In genomic region chr1:229514578-229515275, GRCh38 we compare ENCODE assay signal across 8 cellular contexts. TPM values are rescaled to one million over a fixed set of nuclear protein-coding genes. Genes with fewer than 3 reads are reported as not detected.
DNase-seq lines count a peak whose midpoint lies in the region; ATAC-seq and TF ChIP-seq lines count a peak whose summit lies in the region.

No MANE protein-coding gene starts in this region.

- H3K36me3 ChIP-seq in Karpas-422 (ENCODE audit: insufficient read depth, low read length) (no peaks in the 10 kb centered on the region; the same call in 1 of the 2 replicates), upper lobe of left lung (peaks cover 0 to 18% (median 2%) of the 10 kb centered on the region in 4 donors)

- no peaks in the 10 kb centered on the region for H3K79me2 ChIP-seq in Karpas-422 (ENCODE audit: low read length)

- no peak overlapping the region for H3K9ac ChIP-seq in Karpas-422 (ENCODE audit: low read length)

- H3K4me1 ChIP-seq in Karpas-422 (ENCODE audit: low read length) (peaks cover 17% of the 10 kb centered on the region), upper lobe of left lung (no peaks in the 10 kb centered on the region)

- H3K27me3 ChIP-seq in Karpas-422 (ENCODE audit: low read length) (no peaks in the 10 kb centered on the region), upper lobe of left lung (no peaks in the 10 kb centered on the region)

- H3K27ac ChIP-seq in Karpas-422 (ENCODE audit: low read length) (no peak overlapping the region), RWPE1 (no peak overlapping the region), upper lobe of left lung (no peak overlapping the region)

- H3K9me3 ChIP-seq in Karpas-422 (ENCODE audit: low read length): no peaks in the 10 kb centered on the region
- H3K9me3 ChIP-seq in upper lobe of left lung: no peaks in the 10 kb centered on the region

- no peaks in the 10 kb centered on the region for H3K9me2 ChIP-seq in Karpas-422 (replicated peaks; ENCODE audit: insufficient read depth, low read length)

- no peak overlapping the region for H2AFZ ChIP-seq in Karpas-422 (ENCODE audit: low read length)

- no peak for TF ChIP-seq EP300 in upper lobe of left lung (IDR thresholded peaks at IDR 0.05)

- ATAC-seq in GM18907 (IDR thresholded peaks at IDR 0.05; ENCODE audit: unreplicated experiment) (peak; percentile 77), omental fat pad (ENCODE audit: low FRiP score) (peak; percentile 83), upper lobe of left lung (ENCODE audit: low FRiP score in 2 of 2) (peak; percentile 73 to 90)

- WGBS in upper lobe of left lung, 2 donors: 40 to 41% methylated on average over 8 of the region's 8 CpGs

- H3K4me3 ChIP-seq in Karpas-422 (ENCODE audit: low read length) (no peak overlapping the region), upper lobe of left lung (no peak overlapping the region)

- TF ChIP-seq POLR2A in upper lobe of left lung (IDR thresholded peaks at IDR 0.05): no peak

- no peak overlapping the region for H3K4me2 ChIP-seq in Karpas-422 (ENCODE audit: low read depth, low read length, poor library complexity, severe bottlenecking)

- TF ChIP-seq CTCF in RWPE1 (conservative IDR thresholded peaks at IDR 0.05; ENCODE audit: low read depth) (peak; percentile 88), omental fat pad (IDR thresholded peaks at IDR 0.05) (no peak), upper lobe of left lung (IDR thresholded peaks at IDR 0.05) (peak in 5 of 6 experiments; percentile 51 to 73 (median 66))

- DNase-seq in AML-193 (lab: John Stamatoyannopoulos, UW) (peak; percentile 71 to 75), Karpas-422 (peak; percentile 89), RWPE1 (ENCODE audit: low spot score) (peak; percentile 54), foreskin melanocyte (peak; percentile 64), omental fat pad (ENCODE audit: low spot score) (no peak), upper lobe of left lung (peak in 1 of 2 donors; percentile 60)
- DNase-seq in activated effector memory CD4-positive, alpha-beta T cell treated with anti-CD3 and anti-CD28 coated beads, Interleukin-2, amount 50 U/mL, for 16 hours: peak; percentile 84

- POLR2A ChIA-PET in RWPE1 (lab: Yijun Ruan, JAX; ENCODE audit: low non-redundant PET): no interaction called here

- H4K20me1 ChIP-seq in Karpas-422 (ENCODE audit: insufficient read depth, low read depth, low read length): peaks cover 8% of the 10 kb centered on the region; the same call in 1 of the 2 replicates

- CTCF ChIA-PET in RWPE1 (lab: Yijun Ruan, JAX): interaction anchor here (0.5 to 1.3 kb wide), 12 partner anchors 13 to 858 kb away, joined by 3 to 7 read pairs (median 4); no protein-coding TSS in a partner anchor

RNA-seq across cellular contexts. Expression of gene NUP133, which starts 6.6 kb away (rescaled TPM):
- total RNA-seq in Karpas-422 (2014; rRNA removed; shearing (Covaris generic); ENCODE audit: low replicate concordance): 27.1 and 56.9 TPM in 2 replicates
- total RNA-seq in omental fat pad: 10 to 100 TPM; 18.6 to 40.5 (median 24.6) TPM
- 10 to 100 TPM in 5 of 6 donors, 1 to 10 TPM in 1; 6.2 to 71.2 (median 28.3) TPM for total RNA-seq in upper lobe of left lung

RNA-seq across cellular contexts. Expression of gene ABCB10, which starts 43.8 kb away (rescaled TPM):
- 19.9 and 27.8 TPM in 2 replicates for total RNA-seq in Karpas-422 (2014; rRNA removed; shearing (Covaris generic); ENCODE audit: low replicate concordance)
- total RNA-seq in omental fat pad: 10 to 100 TPM; 10.1 to 17.8 (median 14.3) TPM
- total RNA-seq in upper lobe of left lung: 10 to 100 TPM; 11.1 to 21.3 (median 17.7) TPM

Comparison
In these comparisons a context has a peak if more than half of its experiments do, and no peak if none do; other contexts are left out.
1. CTCF ChIP-seq: peak in RWPE1 (single experiment) and upper lobe of left lung (5 of 6); none in omental fat pad (0 of 3).
2. Peak in every context shown above with its lines, with median percentiles within 50 percentile points of each other: ATAC-seq.